ENCODE assay signal across 13 cellular contexts in the genomic region with DNA sequence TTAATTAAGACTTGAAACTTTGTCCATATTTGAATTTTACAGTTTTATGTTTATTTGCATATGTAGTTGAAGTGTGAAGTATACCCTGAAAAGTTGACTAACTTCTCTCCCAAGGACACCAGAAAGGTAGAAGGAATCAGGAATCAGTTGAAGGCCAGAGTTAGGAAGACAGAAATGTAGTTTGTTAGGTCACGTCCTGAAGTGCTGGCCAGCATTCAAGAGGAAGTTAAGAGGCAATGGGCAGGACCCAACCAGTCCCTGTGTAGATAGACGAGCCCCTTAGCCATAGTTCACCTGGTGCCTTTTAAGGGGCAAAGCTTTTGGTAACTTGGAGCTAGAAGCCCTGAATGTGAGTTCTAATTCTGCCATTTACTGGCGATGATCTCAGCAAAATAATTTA.
A peak's percentile ranks its signal among the peaks of the same experiment; 100 is the strongest.
DNase-seq lines count a peak whose midpoint lies in the region; TF ChIP-seq lines count a peak whose summit lies in the region.
"Had no signal": no experiment of that assay in that cellular context is flagged by ENCODE, and none has a peak within 500 bp of the region (broad histone marks: within the 10 kb centered on the region; RNA-seq: fewer than 3 reads in every experiment).

No MANE protein-coding gene starts in this region.

- H3K27me3 ChIP-seq in Karpas-422 (ENCODE audit: low read length) (no peaks in the 10 kb centered on the region), SU-DHL-6 (ENCODE audit: low read length) (no peaks in the 10 kb centered on the region)

- H3K9me3 ChIP-seq in Karpas-422 (ENCODE audit: low read length), result no peaks in the 10 kb centered on the region
- H3K9me3 ChIP-seq in SU-DHL-6 (ENCODE audit: insufficient read depth, low read length), result no peaks in the 10 kb centered on the region
- H3K9me3 ChIP-seq: HAP-1 had no signal

- H3K36me3 ChIP-seq in Karpas-422 (ENCODE audit: insufficient read depth, low read length), result no peaks in the 10 kb centered on the region
- no peaks in the 10 kb centered on the region for H3K36me3 ChIP-seq in SU-DHL-6 (ENCODE audit: low read length)
- H3K36me3 ChIP-seq: HAP-1 had no signal

- 0 out of 2 replicates have a peak overlapping the region, but pooled peaks have one; percentile 3 for H3K4me3 ChIP-seq in Karpas-422 (ENCODE audit: low read length)
- no peak overlapping the region for H3K4me3 ChIP-seq in SU-DHL-6 (ENCODE audit: insufficient read depth, low read length, poor library complexity, severe bottlenecking)
- H3K4me3 ChIP-seq: GM23338, HAP-1 had no signal

- H3K4me1 ChIP-seq in Karpas-422 (ENCODE audit: low read length), result peaks cover 34% of the 10 kb centered on the region
- H3K4me1 ChIP-seq: HAP-1 had no signal

- H3K9me2 ChIP-seq in Karpas-422 (replicated peaks; ENCODE audit: insufficient read depth, low read length) (no peaks in the 10 kb centered on the region), SU-DHL-6 (replicated peaks; ENCODE audit: insufficient read depth, low read length) (no peaks in the 10 kb centered on the region)

- H3K9ac ChIP-seq in Karpas-422 (ENCODE audit: low read length), result no peak overlapping the region
- no peak overlapping the region for H3K9ac ChIP-seq in SU-DHL-6 (ENCODE audit: low read length)

- H3K79me2 ChIP-seq in Karpas-422 (ENCODE audit: low read length) (no peaks in the 10 kb centered on the region), SU-DHL-6 (ENCODE audit: insufficient read depth, low read length) (no peaks in the 10 kb centered on the region)

- H3K27ac ChIP-seq in Karpas-422 (ENCODE audit: low read length), result no peak overlapping the region
- no peak overlapping the region for H3K27ac ChIP-seq in SU-DHL-6 (ENCODE audit: low read depth, low read length)

- H2AFZ ChIP-seq in Karpas-422 (ENCODE audit: low read length), result peak overlapping the region; percentile 72; the same call in 1 of the 2 replicates
- peak overlapping the region; percentile 2 for H2AFZ ChIP-seq in SU-DHL-6 (ENCODE audit: low read depth, low read length, severe bottlenecking)
- H2AFZ ChIP-seq: GM23338 had no signal

- TF ChIP-seq CTCF in SU-DHL-6 (IDR thresholded peaks at IDR 0.05; ENCODE audit: insufficient read depth, low read length, poor library complexity, severe bottlenecking), result no peak

- H3K4me2 ChIP-seq in Karpas-422 (ENCODE audit: low read depth, low read length, poor library complexity, severe bottlenecking), result peak overlapping the region; percentile 44
- no peak overlapping the region for H3K4me2 ChIP-seq in SU-DHL-6 (ENCODE audit: low read depth, low read length, poor library complexity, severe bottlenecking)
- H3K4me2 ChIP-seq: GM23338 had no signal

- DNase-seq in Karpas-422, result peak; percentile 46
- DNase-seq in dermis blood vessel endothelial cell, result peak; percentile 0
- no peak for DNase-seq in Kasumi-1 (lab: John Stamatoyannopoulos, UW)
- DNase-seq in NK-92 (lab: John Stamatoyannopoulos, UW; ENCODE audit: unreplicated experiment), result no peak
- no peak for DNase-seq in MV-4-11 (lab: John Stamatoyannopoulos, UW)
- DNase-seq in hippocampal formation (lab: John Stamatoyannopoulos, UW), result no peak
- DNase-seq: C1 segment of cervical spinal cord; CD4-positive, alpha-beta T cell; DMS79; EL had no signal

- no peaks in the 10 kb centered on the region for H3F3A ChIP-seq in SU-DHL-6 (ENCODE audit: insufficient read depth)

- no peaks in the 10 kb centered on the region for H4K20me1 ChIP-seq in Karpas-422 (ENCODE audit: insufficient read depth, low read depth, low read length)
- no peaks in the 10 kb centered on the region for H4K20me1 ChIP-seq in SU-DHL-6 (ENCODE audit: low read depth, low read length)

Comparison
In these comparisons a context has a peak if more than half of its experiments do, and no peak if none do; other contexts are left out.
1. DNase-seq: peak in Karpas-422 (single experiment) and dermis blood vessel endothelial cell (single experiment); none in Kasumi-1 (0 of 2), NK-92 (single experiment), MV-4-11 (single experiment) and hippocampal formation (0 of 2).